Comparison of ENCODE assay signal across 27 cellular contexts in genomic region chr12:67048371-67048770, GRCh38.
"Had no signal": no experiment of that assay in that cellular context is flagged by ENCODE, and none has a peak within 500 bp of the region (broad histone marks: within the 10 kb centered on the region; RNA-seq: fewer than 3 reads in every experiment).

No MANE protein-coding gene starts in this region.

- ATAC-seq: activated CD4-positive, CD25-positive, alpha-beta regulatory T cell treated with anti-CD3 and anti-CD28 coated beads, Interleukin-2, amount 50 U/mL, for 24 hours; activated CD8-positive, alpha-beta T cell treated with anti-CD3 and anti-CD28 coated beads for 36 hours; activated T-cell treated with anti-CD3 and anti-CD28 coated beads, Interleukin-2, amount 50 U/mL, for 72 hours; Panc1; Right ventricle myocardium inferior had no signal

- H3K4me3 ChIP-seq: adrenal gland, cardiac muscle cell, SK-N-MC had no signal

- H3K27ac Mint-ChIP-seq: activated CD8-positive, alpha-beta T cell treated with anti-CD3 and anti-CD28 coated beads for 36 hours; activated naive CD4-positive, alpha-beta T cell treated with anti-CD3 and anti-CD28 coated beads, Interleukin-2, amount 10 ng/mL, durations not matched to agents 7 days and 5 days; activated naive CD8-positive, alpha-beta T cell treated with anti-CD3 and anti-CD28 coated beads for 36 hours; activated T-cell treated with anti-CD3 and anti-CD28 coated beads, Interleukin-2, amount 50 U/mL, for 72 hours; activated T-helper 2 cell treated with anti-CD3 and anti-CD28 coated beads, Interferon-gamma antibody, Interleukin-2, Interleukin-4, amounts not matched to agents 10 μg/mL and 5 μg/mL and 100 μg/mL, durations not matched to agents 14 hours and 24 hours and 36 hours; IgD-negative memory B cell had no signal

- H3K27me3 ChIP-seq: adrenal gland, cardiac muscle cell had no signal

- H3K4me1 Mint-ChIP-seq: activated naive CD4-positive, alpha-beta T cell treated with anti-CD3 and anti-CD28 coated beads, Interleukin-2, amount 10 ng/mL, durations not matched to agents 7 days and 5 days; activated naive CD8-positive, alpha-beta T cell treated with anti-CD3 and anti-CD28 coated beads for 36 hours; IgD-negative memory B cell had no signal

- H3K9me3 Mint-ChIP-seq: activated CD8-positive, alpha-beta T cell treated with anti-CD3 and anti-CD28 coated beads for 36 hours; activated naive CD4-positive, alpha-beta T cell treated with anti-CD3 and anti-CD28 coated beads, Interleukin-2, amount 10 ng/mL, durations not matched to agents 7 days and 5 days; activated naive CD8-positive, alpha-beta T cell treated with anti-CD3 and anti-CD28 coated beads for 36 hours; activated T-cell treated with anti-CD3 and anti-CD28 coated beads, Interleukin-2, amount 50 U/mL, for 72 hours; activated T-helper 2 cell treated with anti-CD3 and anti-CD28 coated beads, Interferon-gamma antibody, Interleukin-2, Interleukin-4, amounts not matched to agents 10 μg/mL and 5 μg/mL and 100 μg/mL, durations not matched to agents 14 hours and 24 hours and 36 hours had no signal

- H3K27me3 Mint-ChIP-seq: activated naive CD4-positive, alpha-beta T cell treated with anti-CD3 and anti-CD28 coated beads, Interleukin-2, amount 10 ng/mL, durations not matched to agents 7 days and 5 days; activated naive CD8-positive, alpha-beta T cell treated with anti-CD3 and anti-CD28 coated beads for 36 hours had no signal

- DNase-seq: activated CD4-positive, alpha-beta T cell treated with anti-CD3 and anti-CD28 coated beads for 4 hours; activated CD8-positive, alpha-beta memory T cell treated with anti-CD3 and anti-CD28 coated beads, Interleukin-2, amount 50 U/mL, for 4 hours; activated CD8-positive, alpha-beta T cell treated with anti-CD3 and anti-CD28 coated beads for 36 hours; activated gamma-delta T cell treated with Interleukin-2 at 50 U/mL for 16 hours; activated naive CD4-positive, alpha-beta T cell treated with anti-CD3 and anti-CD28 coated beads, Interleukin-2, amount 10 ng/mL, durations not matched to agents 7 days and 5 days; activated naive CD8-positive, alpha-beta T cell treated with anti-CD3 and anti-CD28 coated beads for 36 hours; activated T-cell treated with anti-CD3 and anti-CD28 coated beads, Interleukin-2, amount 50 U/mL, for 72 hours; adrenal gland; aorta; cerebellar nuclear complex; KG1; NCI-H1092; NCI-H1417; NCI-H1930; NCI-H2171; NCI-H2227 treated with DMSO at 0.1 percent for 48 hours; NCI-H526; NCI-H82; RPMI8226; T-helper 1 cell had no signal

- H3K4me3 Mint-ChIP-seq: activated CD8-positive, alpha-beta T cell treated with anti-CD3 and anti-CD28 coated beads for 36 hours; activated naive CD4-positive, alpha-beta T cell treated with anti-CD3 and anti-CD28 coated beads, Interleukin-2, amount 10 ng/mL, durations not matched to agents 7 days and 5 days; activated naive CD8-positive, alpha-beta T cell treated with anti-CD3 and anti-CD28 coated beads for 36 hours; activated T-cell treated with anti-CD3 and anti-CD28 coated beads, Interleukin-2, amount 50 U/mL, for 72 hours; IgD-negative memory B cell had no signal

- H3K27ac ChIP-seq: adrenal gland, cardiac muscle cell, SK-N-MC had no signal

- H3K36me3 ChIP-seq: adrenal gland, cardiac muscle cell had no signal

- H3K36me3 Mint-ChIP-seq: activated naive CD4-positive, alpha-beta T cell treated with anti-CD3 and anti-CD28 coated beads, Interleukin-2, amount 10 ng/mL, durations not matched to agents 7 days and 5 days; activated naive CD8-positive, alpha-beta T cell treated with anti-CD3 and anti-CD28 coated beads for 36 hours; IgD-negative memory B cell had no signal

- H3K9me3 ChIP-seq: adrenal gland had no signal
